In the genomic region with DNA sequence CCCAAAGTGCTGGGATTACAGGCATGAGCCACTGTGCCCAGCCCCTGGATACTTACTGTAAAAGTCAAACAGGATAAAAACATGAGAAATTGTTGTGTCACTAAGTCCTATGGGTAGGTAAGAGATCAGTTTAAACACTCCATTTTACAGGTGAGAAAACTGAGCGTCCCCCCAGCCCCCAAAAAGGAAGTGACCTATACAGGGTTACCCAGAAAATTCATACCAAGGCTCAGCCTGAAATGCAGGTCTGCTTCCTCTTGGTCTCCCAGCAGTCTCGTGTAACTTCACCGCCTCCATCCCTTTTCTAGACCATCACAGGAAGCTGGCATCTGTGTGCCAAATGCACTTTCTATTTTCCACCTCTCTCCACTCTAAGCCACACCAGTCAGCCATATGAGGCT, we compare ENCODE assay signal across 12 cellular contexts. TPM values are rescaled to one million over a fixed set of nuclear protein-coding genes. Genes with fewer than 3 reads are reported as not detected.
DNase-seq lines count a peak whose midpoint lies in the region; ATAC-seq, FAIRE-seq and TF ChIP-seq lines count a peak whose summit lies in the region.
"Had no signal": no experiment of that assay in that cellular context is flagged by ENCODE, and none has a peak within 500 bp of the region (broad histone marks: within the 10 kb centered on the region; RNA-seq: fewer than 3 reads in every experiment).

No MANE protein-coding gene starts in this region.

- H3K4me1 ChIP-seq in liver (ENCODE audit: control insufficient read depth in 4 of 4, insufficient read depth in 4 of 4, low read length in 3 of 4): peaks cover 10 to 23% (median 16%) of the 10 kb centered on the region in 4 donors
- H3K4me1 ChIP-seq in HepG2 (ENCODE audit: insufficient read depth, low read length): no peaks in the 10 kb centered on the region
- peaks cover 61% of the 10 kb centered on the region for H3K4me1 ChIP-seq in vagina
- H3K4me1 ChIP-seq in left lung: peaks cover 11 to 22% of the 10 kb centered on the region in 2 donors

- no peak overlapping the region for H2AFZ ChIP-seq in HepG2 (ENCODE audit: low read length)

- TF ChIP-seq CTCF in liver (IDR thresholded peaks at IDR 0.05; ENCODE audit: low read depth, low read length, missing input control) (no peak), HepG2 (CRISPR knock-in tag; IDR thresholded peaks at IDR 0.05) (no peak), vagina (IDR thresholded peaks at IDR 0.05) (no peak), left lung (IDR thresholded peaks at IDR 0.05) (no peak)

- H3K9ac ChIP-seq in liver (ENCODE audit: low read depth in 1 of 2, low read length in 2 of 2): no peak overlapping the region
- H3K9ac ChIP-seq in HepG2 (ENCODE audit: insufficient read depth, low read depth, low read length): no peak overlapping the region

- DNase-seq in HepG2 (ENCODE audit: low spot score) (no peak), vagina (ENCODE audit: extremely low spot score in 2 of 2) (no peak), NCI-H1694 (lab: John Stamatoyannopoulos, UW) (no peak), left lung (no peak)
- DNase-seq: activated CD4-positive, CD25-positive, alpha-beta regulatory T cell treated with anti-CD3 and anti-CD28 coated beads, Interleukin-2, amount 50 U/mL, for 72 hours; NK-92 treated with Interleukin-12 subunit alpha and Interleukin-12 subunit beta, amount 100 ng/mL, for 24 hours had no signal

- TF ChIP-seq POLR2A in HepG2 (IDR thresholded peaks at IDR 0.05; ENCODE audit: insufficient read depth in 1 of 2, low read depth in 2 of 2, low read length in 2 of 2): no peak
- no peak for TF ChIP-seq POLR2A in vagina (IDR thresholded peaks at IDR 0.05)

- POLR2A ChIA-PET in HepG2 (lab: Yijun Ruan, JAX): no interaction called here

- in situ Hi-C loops in HepG2 (cut with HindIII; ENCODE audit: extremely low pct_ligation_motif_present, low pct_unique_long_range_greater_than_20kb): no loop called here

- no peak for FAIRE-seq in HepG2 (lab: Jason Lieb, UNC)
- FAIRE-seq: K562 had no signal

- TF ChIP-seq RAD21 in liver (IDR thresholded peaks at IDR 0.05) (no peak), HepG2 (CRISPR knock-in tag; IDR thresholded peaks at IDR 0.05) (no peak)

- intact Hi-C loops in HepG2 (cut with micrococcal nuclease; ENCODE audit: unreplicated experiment): no loop called here
- intact Hi-C loops in vagina (cut with DNase I): no loop called here
- intact Hi-C loops in left lung (cut with DNase I): no loop called here

- TF ChIP-seq EP300 in HepG2 (IDR thresholded peaks at IDR 0.05; ENCODE audit: low read depth in 2 of 2, low read length in 2 of 2): no peak
- no peak for TF ChIP-seq EP300 in HepG2 (CRISPR knock-in tag; IDR thresholded peaks at IDR 0.05; ENCODE audit: borderline replicate concordance)

- no peaks in the 10 kb centered on the region for H3K79me2 ChIP-seq in HepG2 (ENCODE audit: insufficient read depth, low read length)

- H3K4me3 ChIP-seq in liver (ENCODE audit: low read depth in 1 of 3, low read length in 3 of 3) (no peak overlapping the region), HepG2 (replicated peaks in 1 of 3; ENCODE audit: insufficient read depth in 1 of 3, low read depth in 2 of 3, low read length in 3 of 3) (no peak overlapping the region), vagina (no peak overlapping the region), left lung (no peak overlapping the region)
- H3K4me3 ChIP-seq: K562 had no signal

- H3K27me3 ChIP-seq in liver (ENCODE audit: control insufficient read depth in 4 of 4, insufficient read depth in 4 of 4, low read length in 3 of 4) (no peaks in the 10 kb centered on the region), HepG2 (ENCODE audit: control insufficient read depth in 1 of 2, insufficient read depth in 2 of 2, low read length in 2 of 2) (peaks cover 2 to 15% of the 10 kb centered on the region in 2 experiments; a peak in 3 of 5 replicates), vagina (no peaks in the 10 kb centered on the region), left lung (no peaks in the 10 kb centered on the region)

- H3K4me2 ChIP-seq in HepG2 (ENCODE audit: low read depth, low read length): no peak overlapping the region

- CTCF ChIA-PET in HepG2 (lab: Yijun Ruan, JAX; ENCODE audit: low intra/inter-chr PET ratio, low total read pairs): no interaction called here

- ATAC-seq in HepG2 (no peak), HG03039 (IDR thresholded peaks at IDR 0.05; ENCODE audit: unreplicated experiment) (peak; percentile 23), HG03457 (IDR thresholded peaks at IDR 0.05; ENCODE audit: unreplicated experiment) (no peak), left lung (no peak)
- ATAC-seq: K562 had no signal

- no peaks in the 10 kb centered on the region for H3K9me3 ChIP-seq in liver (ENCODE audit: control insufficient read depth in 4 of 4, low read length in 3 of 4)
- no peaks in the 10 kb centered on the region for H3K9me3 ChIP-seq in HepG2 (ENCODE audit: low read length)
- H3K9me3 ChIP-seq in vagina: no peaks in the 10 kb centered on the region
- no peaks in the 10 kb centered on the region for H3K9me3 ChIP-seq in left lung
- H3K9me3 ChIP-seq: neutrophil had no signal

- 58% methylated on average over 3 of the region's 3 CpGs for WGBS in liver
- 20% methylated on average over 3 of the region's 3 CpGs for WGBS in HepG2 (ENCODE audit: low lambda C conversion rate)

- H4K20me1 ChIP-seq in HepG2 (ENCODE audit: insufficient read depth, low read length): no peaks in the 10 kb centered on the region

- H3K36me3 ChIP-seq in liver (ENCODE audit: control insufficient read depth in 4 of 4, insufficient read depth in 3 of 4, low read depth in 1 of 4, low read length in 3 of 4) (no peaks in the 10 kb centered on the region), HepG2 (replicated peaks in 1 of 2; ENCODE audit: control insufficient read depth in 1 of 2, insufficient read depth in 2 of 2, low read length in 2 of 2) (no peaks in the 10 kb centered on the region), vagina (no peaks in the 10 kb centered on the region), left lung (no peaks in the 10 kb centered on the region)
- H3K36me3 ChIP-seq: neutrophil had no signal

- H3K27ac ChIP-seq in liver (ENCODE audit: low read depth in 1 of 2, low read length in 2 of 2) (peak overlapping the region; percentile 93 to 98), HepG2 (ENCODE audit: extremely low read length, insufficient read depth, low read length) (no peak overlapping the region), cingulate gyrus (ENCODE audit: low read depth, low read length) (peak overlapping the region; percentile 90), vagina (peak overlapping the region; percentile 95), left lung (no peak overlapping the region)
- H3K27ac ChIP-seq: neutrophil had no signal

- no TSS peak for BruUV-seq in HepG2 (replicated peaks; lab: Mats Ljungman, UMichigan)

TF ChIP-seq in liver, 16 proteins besides CTCF, POLR2A, EP300 and RAD21 (continues in another document):
- TF ChIP-seq YY1 (IDR thresholded peaks at IDR 0.05): no peak
- no peak for TF ChIP-seq FOXA1 (IDR thresholded peaks at IDR 0.05)
- TF ChIP-seq TAF1 (conservative IDR thresholded peaks at IDR 0.05): no peak

TF ChIP-seq in HepG2, 621 proteins besides CTCF, POLR2A, EP300 and RAD21 (continues in another document):
- TF ChIP-seq REL (CRISPR knock-in tag; conservative IDR thresholded peaks at IDR 0.05): no peak
- TF ChIP-seq, protein P1, sequence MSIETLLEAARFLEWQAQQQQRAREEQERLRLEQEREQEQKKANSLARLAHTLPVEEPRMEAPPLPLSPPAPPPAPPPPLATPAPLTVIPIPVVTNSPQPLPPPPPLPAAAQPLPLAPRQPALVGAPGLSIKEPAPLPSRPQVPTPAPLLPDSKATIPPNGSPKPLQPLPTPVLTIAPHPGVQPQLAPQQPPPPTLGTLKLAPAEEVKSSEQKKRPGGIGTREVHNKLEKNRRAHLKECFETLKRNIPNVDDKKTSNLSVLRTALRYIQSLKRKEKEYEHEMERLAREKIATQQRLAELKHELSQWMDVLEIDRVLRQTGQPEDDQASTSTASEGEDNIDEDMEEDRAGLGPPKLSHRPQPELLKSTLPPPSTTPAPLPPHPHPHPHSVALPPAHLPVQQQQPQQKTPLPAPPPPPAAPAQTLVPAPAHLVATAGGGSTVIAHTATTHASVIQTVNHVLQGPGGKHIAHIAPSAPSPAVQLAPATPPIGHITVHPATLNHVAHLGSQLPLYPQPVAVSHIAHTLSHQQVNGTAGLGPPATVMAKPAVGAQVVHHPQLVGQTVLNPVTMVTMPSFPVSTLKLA (IDR thresholded peaks at IDR 0.05): no peak

RNA-seq across cellular contexts. Expression of a gene that starts 57.2 kb away (rescaled TPM):
- total RNA-seq in liver (10 to 100 TPM in 1 of 2 donors, 1 to 10 TPM in 1; 9.2 to 20.0 TPM), HepG2 (2016; rRNA removed; fragmentation: Illumina TruSeq; extraction: Trizol) (0.04 TPM in 1 of 2 replicates, not detected in the other), vagina (21.1 TPM), left lung (1 to 10 TPM; 2.5 to 6.0 TPM)
- polyA plus RNA-seq in liver (10 to 100 TPM; 13.6 to 14.7 TPM), HepG2 (2011; rRNA removed) (0.04 and 0.07 TPM in 2 replicates)
- total RNA-seq in HepG2 (2016; cell fraction: cytosol; rRNA removed; fragmentation: Illumina TruSeq; extraction: Trizol; ENCODE audit: low read depth): not detected in 2 replicates
- 0.06 TPM in 1 of 2 replicates, not detected in the other for total RNA-seq in HepG2 (2016; cell fraction: insoluble cytoplasmic fraction; rRNA removed; fragmentation: Illumina TruSeq; extraction: Trizol)
- 0.07 TPM in 1 of 2 replicates, not detected in the other for total RNA-seq in HepG2 (2016; cell fraction: membrane; rRNA removed; fragmentation: Illumina TruSeq; extraction: Trizol)
- total RNA-seq in HepG2 (2016; cell fraction: nucleus; rRNA removed; fragmentation: Illumina TruSeq; extraction: Trizol): 0.16 TPM in 1 of 2 replicates, not detected in the other
- 0.03 TPM in 2 replicates for polyA plus RNA-seq in HepG2 (2011; cell fraction: cytosol; rRNA removed)
- 0.05 TPM in 1 of 2 replicates, not detected in the other for polyA plus RNA-seq in HepG2 (2011; cell fraction: nucleus; rRNA removed)
- polyA plus RNA-seq in HepG2 (2012): 0.31 and 0.40 TPM in 2 replicates
- polyA plus RNA-seq in HepG2 (2016; cell fraction: cytosol; fragmentation: Illumina TruSeq; extraction: Trizol; ENCODE audit: low read depth): 0.09 TPM in 1 of 2 replicates, not detected in the other
- polyA plus RNA-seq in HepG2 (2016; cell fraction: insoluble cytoplasmic fraction; fragmentation: Illumina TruSeq; extraction: Trizol; ENCODE audit: low read depth): 0.19 TPM in 1 of 2 replicates, not detected in the other
- polyA plus RNA-seq in HepG2 (2016; cell fraction: membrane; fragmentation: Illumina TruSeq; extraction: Trizol; ENCODE audit: low read depth): 0.06 and 0.07 TPM in 2 replicates
- polyA plus RNA-seq in HepG2 (2016; cell fraction: nucleus; fragmentation: Illumina TruSeq; extraction: Trizol; ENCODE audit: insufficient read depth, low read depth): 0.13 TPM in 1 of 2 replicates, not detected in the other
- polyA minus RNA-seq in HepG2 (2011; rRNA and poly(A)+ RNA removed; ENCODE audit: low replicate concordance): 0.98 TPM in 1 of 2 replicates, not detected in the other
- not detected in 2 replicates for polyA minus RNA-seq in HepG2 (2011; cell fraction: cytosol; rRNA and poly(A)+ RNA removed)
- polyA minus RNA-seq in HepG2 (2011; cell fraction: nucleus; rRNA and poly(A)+ RNA removed): not detected in 2 replicates

Comparison
In these comparisons a context has a peak if more than half of its experiments do, and no peak if none do; other contexts are left out.
1. H3K27ac ChIP-seq: peak in liver (2 of 2), cingulate gyrus (single experiment) and vagina (single experiment); none in HepG2 (single experiment) and left lung (0 of 2).